ENCODE assay signal across 22 cellular contexts in the genomic region with DNA sequence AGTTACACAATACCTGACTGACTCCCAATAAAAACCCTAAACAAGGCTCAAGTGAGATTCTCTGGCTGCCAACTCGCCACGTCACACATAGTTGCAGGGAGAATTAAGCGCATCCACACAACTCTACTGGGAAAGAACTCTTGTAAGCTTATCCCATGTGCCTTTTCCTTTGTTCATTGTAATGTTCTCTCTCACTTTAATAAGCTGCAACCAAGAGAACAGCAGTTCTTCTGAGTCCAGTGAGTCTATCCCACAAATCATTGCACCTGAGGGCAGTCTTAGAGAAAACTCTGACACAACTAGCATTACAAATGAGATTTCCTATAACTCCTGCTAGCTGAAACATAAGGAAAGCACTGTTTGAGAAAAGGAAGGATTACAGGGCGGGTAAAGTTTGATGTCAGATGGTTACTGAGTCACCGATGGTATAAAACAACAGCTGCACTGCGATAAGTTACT. TPM values are rescaled to one million over a fixed set of nuclear protein-coding genes. Genes with fewer than 3 reads are reported as not detected.
A peak's percentile ranks its signal among the peaks of the same experiment; 100 is the strongest.
DNase-seq lines count a peak whose midpoint lies in the region; ATAC-seq and TF ChIP-seq lines count a peak whose summit lies in the region.
"Had no signal": no experiment of that assay in that cellular context is flagged by ENCODE, and none has a peak within 500 bp of the region (broad histone marks: within the 10 kb centered on the region; RNA-seq: fewer than 3 reads in every experiment).

No MANE protein-coding gene starts in this region.

- H4K8ac ChIP-seq in mesenchymal stem cell (ENCODE audit: low read length) = no peak overlapping the region

- no peak overlapping the region for H3K4me3 ChIP-seq in Panc1 (ENCODE audit: low read depth in 2 of 2, low read length in 2 of 2)
- no peak overlapping the region for H3K4me3 ChIP-seq in mesenchymal stem cell (ENCODE audit: insufficient read depth in 1 of 2, low read depth in 1 of 2, low read length in 2 of 2)
- H3K4me3 ChIP-seq in transverse colon = no peak overlapping the region

- no peak overlapping the region for H2BK12ac ChIP-seq in mesenchymal stem cell (ENCODE audit: low read length in 2 of 2)

- no peak overlapping the region for H3K4me2 ChIP-seq in mesenchymal stem cell (ENCODE audit: low read length, poor library complexity, severe bottlenecking)

- H2BK120ac ChIP-seq in mesenchymal stem cell (ENCODE audit: low read depth, low read length) = no peak overlapping the region

- 98% methylated on average over 5 of the region's 6 CpGs for WGBS in mesenchymal stem cell
- 73 to 80% methylated on average over 3 to 6 of the region's 6 CpGs for WGBS in transverse colon (ENCODE audit: low coverage in 1 of 2), 2 donors

- CTCF ChIA-PET in Panc1 (lab: Charles Lee) = no interaction called here

- no TSS peak for BruUV-seq in Panc1 (replicated peaks; lab: Mats Ljungman, UMichigan)

- POLR2A ChIA-PET in Panc1 (lab: Charles Lee) = no interaction called here

- H3K23ac ChIP-seq in mesenchymal stem cell (ENCODE audit: low read length in 2 of 2) = no peak overlapping the region

- TF ChIP-seq POLR2A in transverse colon (IDR thresholded peaks at IDR 0.05) = no peak

- H2BK15ac ChIP-seq in mesenchymal stem cell (ENCODE audit: low read depth, poor library complexity, severe bottlenecking) = no peak overlapping the region

- H2AFZ ChIP-seq in mesenchymal stem cell (ENCODE audit: low read depth, low read length) = no peak overlapping the region

- H3K27me3 ChIP-seq in Panc1 (ENCODE audit: control insufficient read depth, insufficient read depth, low read length) (no peaks in the 10 kb centered on the region), mesenchymal stem cell (ENCODE audit: control insufficient read depth in 1 of 2, insufficient read depth in 1 of 2, low read length in 2 of 2) (no peaks in the 10 kb centered on the region), transverse colon (no peaks in the 10 kb centered on the region)

- ATAC-seq in Panc1 = 0 out of 2 replicates have a peak, but pooled peaks have one; percentile 17
- ATAC-seq in HG02759 (IDR thresholded peaks at IDR 0.05; ENCODE audit: unreplicated experiment) = no peak
- ATAC-seq: activated naive CD8-positive, alpha-beta T cell treated with anti-CD3 and anti-CD28 coated beads, Interleukin-2, amount 50 U/mL, for 24 hours; Right ventricle myocardium inferior; stimulated activated memory B cell treated with anti-CD40 and anti-IgM and Interleukin-4, amounts not matched to agents 10 μg/mL and 1 μg/mL and 100 μg/mL, for 72 hours had no signal

- H3K4me1 ChIP-seq in Panc1 (ENCODE audit: control insufficient read depth, insufficient read depth, low read length) (no peaks in the 10 kb centered on the region), mesenchymal stem cell (ENCODE audit: control insufficient read depth, insufficient read depth, low read depth, low read length) (no peaks in the 10 kb centered on the region), transverse colon (no peaks in the 10 kb centered on the region)

- H3K18ac ChIP-seq in mesenchymal stem cell (ENCODE audit: low read depth in 1 of 2, low read length in 2 of 2) = no peak overlapping the region

- no peak overlapping the region for H2AK5ac ChIP-seq in mesenchymal stem cell (ENCODE audit: low read length, severe bottlenecking)

- H2BK5ac ChIP-seq in mesenchymal stem cell (ENCODE audit: low read depth, low read length, poor library complexity, severe bottlenecking) = no peak overlapping the region

- H4K91ac ChIP-seq in mesenchymal stem cell (ENCODE audit: low read length) = no peak overlapping the region

- H3K79me1 ChIP-seq in mesenchymal stem cell (replicated peaks; ENCODE audit: low read length, poor library complexity, severe bottlenecking) = no peaks in the 10 kb centered on the region

- H3K27ac ChIP-seq in Panc1 (ENCODE audit: low read length) (no peak overlapping the region), epithelial cell of prostate (no peak overlapping the region), mesenchymal stem cell (ENCODE audit: low read length, poor library complexity, severe bottlenecking) (no peak overlapping the region), transverse colon (peak overlapping the region in 3 of 4 donors; percentile 4 to 52 (median 38))

- no peak overlapping the region for H3K14ac ChIP-seq in mesenchymal stem cell (ENCODE audit: low read length in 2 of 2)

- TF ChIP-seq EP300 in transverse colon (IDR thresholded peaks at IDR 0.05; ENCODE audit: low read depth) = no peak

- no peak overlapping the region for H3K4ac ChIP-seq in mesenchymal stem cell (ENCODE audit: low read depth in 1 of 2, low read length in 2 of 2)

- in situ Hi-C loops in Panc1 (cut with HindIII; ENCODE audit: low pct_unique_long_range_greater_than_20kb, low sequenced_read_pairs) = no loop called here
- in situ Hi-C loops in transverse colon (cut with MboI; ENCODE audit: low pct_ligation_motif_present in 1 of 4, low pct_unique_long_range_greater_than_20kb in 1 of 4, low sequenced_read_pairs in 3 of 4) = no loop called here

- intact Hi-C loops in Panc1 (cut with micrococcal nuclease; ENCODE audit: unreplicated experiment) = no loop called here
- intact Hi-C loops in transverse colon (cut with DNase I; ENCODE audit: low total_unique reads) = no loop called here

- DNase-seq in Panc1 (ENCODE audit: low read depth, low spot score) (no peak), epithelial cell of prostate (ENCODE audit: low read depth, low spot score) (peak; percentile 36), mesenchymal stem cell (peak; percentile 3), transverse colon (no peak), UCSD-AML1 (lab: John Stamatoyannopoulos, UW; ENCODE audit: unreplicated experiment) (no peak)
- no peak for DNase-seq in activated CD4-positive, alpha-beta T cell treated with anti-CD3 and anti-CD28 coated beads, Interleukin-2, amount 50 U/mL, for 48 hours
- DNase-seq: activated CD4-positive, alpha-beta memory T cell treated with anti-CD3 and anti-CD28 coated beads for 36 hours; activated CD4-positive, CD25-positive, alpha-beta regulatory T cell; activated effector memory CD4-positive, alpha-beta T cell treated with Interleukin-2 at 50 U/mL for 16 hours; activated naive CD8-positive, alpha-beta T cell treated with anti-CD3 and anti-CD28 coated beads, Interleukin-2, amount 50 U/mL, for 24 hours; CD4-positive, alpha-beta memory T cell; Karpas-422; mesendoderm; NCI-H1048; NCI-H1930; nephron progenitor cell; OCI-M1; posterior cingulate gyrus; SW 1271 had no signal

- TF ChIP-seq CTCF in Panc1 (IDR thresholded peaks at IDR 0.05) (no peak), transverse colon (IDR thresholded peaks at IDR 0.05) (no peak)

- H3K9me3 ChIP-seq in Panc1 (ENCODE audit: control insufficient read depth, insufficient read depth, low read depth, low read length) (no peaks in the 10 kb centered on the region), mesenchymal stem cell (ENCODE audit: control insufficient read depth, low read length) (no peaks in the 10 kb centered on the region), transverse colon (no peaks in the 10 kb centered on the region)

- no peak overlapping the region for H3K9ac ChIP-seq in mesenchymal stem cell (ENCODE audit: low read length)

- H3K36me3 ChIP-seq in Panc1 (ENCODE audit: control insufficient read depth, insufficient read depth, low read length) (no peaks in the 10 kb centered on the region), mesenchymal stem cell (ENCODE audit: control insufficient read depth in 1 of 2, insufficient read depth in 2 of 2, low read depth in 1 of 2, low read length in 2 of 2) (peaks cover 0 to 4% of the 10 kb centered on the region in 2 experiments), transverse colon (no peaks in the 10 kb centered on the region)

RNA-seq across cellular contexts. Expression of a gene that starts 27.4 kb away (rescaled TPM):
- total RNA-seq in Panc1 (2021; ENCODE audit: unreplicated experiment) (34.2 TPM), transverse colon (1 to 10 TPM in 3 of 4 donors, not detected in 1; 2.0 to 7.6 (median 5.2) TPM)
- polyA plus RNA-seq in Panc1 (2012; ENCODE audit: insufficient read length) = 8.3 TPM
- 12.8 TPM for polyA plus RNA-seq in mesenchymal stem cell (2013, experiment 1 of 2)
- 14.0 TPM for polyA plus RNA-seq in mesenchymal stem cell (2013, experiment 2 of 2)

RNA-seq across cellular contexts. Expression of a gene that starts 27.5 kb away (rescaled TPM):
- 32.7 TPM for total RNA-seq in Panc1 (2021; ENCODE audit: unreplicated experiment)
- polyA plus RNA-seq in Panc1 (2012; ENCODE audit: insufficient read length) = 20.6 TPM
- polyA plus RNA-seq in mesenchymal stem cell (2013, experiment 1 of 2) = 19.9 TPM
- 19.0 TPM for polyA plus RNA-seq in mesenchymal stem cell (2013, experiment 2 of 2)
- total RNA-seq in transverse colon = 10 to 100 TPM in 3 of 4 donors, 1 to 10 TPM in 1; 9.0 to 52.1 (median 39.2) TPM

RNA-seq across cellular contexts. Expression of a gene that starts 53.8 kb away (rescaled TPM):
- total RNA-seq in Panc1 (2021; ENCODE audit: unreplicated experiment) (0.64 TPM), transverse colon (1 to 10 TPM in 2 of 4 donors, under 1 TPM in 1, not detected in 1; 0.96 to 2.2 (median 1.1) TPM)
- polyA plus RNA-seq in Panc1 (2012; ENCODE audit: insufficient read length) = not detected
- 0.68 TPM for polyA plus RNA-seq in mesenchymal stem cell (2013, experiment 1 of 2)
- polyA plus RNA-seq in mesenchymal stem cell (2013, experiment 2 of 2) = 0.67 TPM

Comparison
In these comparisons a context has a peak if more than half of its experiments do, and no peak if none do; other contexts are left out.
1. DNase-seq: peak in epithelial cell of prostate (single experiment) and mesenchymal stem cell (single experiment); none in Panc1 (single experiment), transverse colon (single experiment), activated CD4-positive, alpha-beta T cell treated with anti-CD3 and anti-CD28 coated beads, Interleukin-2, amount 50 U/mL, for 48 hours (0 of 2) and UCSD-AML1 (single experiment).
2. H3K27ac ChIP-seq: peak in transverse colon (3 of 4); none in Panc1 (single experiment), epithelial cell of prostate (single experiment) and mesenchymal stem cell (single experiment).